ENCODE assay signal across 8 cellular contexts in genomic region chr12:48197549-48197966, GRCh38. TPM values are rescaled to one million over a fixed set of nuclear protein-coding genes. Genes with fewer than 3 reads are reported as not detected.
DNase-seq lines count a peak whose midpoint lies in the region; ATAC-seq and TF ChIP-seq lines count a peak whose summit lies in the region.

No MANE protein-coding gene starts in this region.

- ATAC-seq in GM21423 (IDR thresholded peaks at IDR 0.05; ENCODE audit: unreplicated experiment) (peak; percentile 24), gastroesophageal sphincter (peak; percentile 32)

- CTCF ChIA-PET in activated CD4-positive, alpha-beta memory T cell treated with anti-CD3 and anti-CD28 coated beads for 36 hours (lab: Charles Lee) = interaction anchor here (0.6 to 6.4 kb wide), 20 partner anchors 9 to 421 kb away, joined by 3 to 65 read pairs (median 4); partner anchors contain the start of genes CCDC184 and TMEM106C

- TF ChIP-seq POLR2A in gastroesophageal sphincter (IDR thresholded peaks at IDR 0.05) = no peak

- H3K9me3 ChIP-seq in gastroesophageal sphincter = peaks cover 0 to 7% (median 0%) of the 10 kb centered on the region in 3 donors

- peaks cover 5% of the 10 kb centered on the region for H3K27me3 Mint-ChIP-seq in activated CD4-positive, alpha-beta memory T cell treated with anti-CD3 and anti-CD28 coated beads for 36 hours
- peaks cover 39% of the 10 kb centered on the region for H3K27me3 Mint-ChIP-seq in osteocyte (ENCODE audit: unreplicated experiment)

- H3K4me1 Mint-ChIP-seq in activated CD4-positive, alpha-beta memory T cell treated with anti-CD3 and anti-CD28 coated beads for 36 hours (ENCODE audit: low read depth) = peaks cover 31% of the 10 kb centered on the region
- H3K4me1 Mint-ChIP-seq in osteocyte (ENCODE audit: unreplicated experiment) = peaks cover 11% of the 10 kb centered on the region

- no peak overlapping the region for H3K4me3 ChIP-seq in LNCaP clone FGC (ENCODE audit: low read depth, low read length)
- H3K4me3 ChIP-seq in gastroesophageal sphincter = peak overlapping the region; percentile 59 to 81

- TF ChIP-seq CTCF in LNCaP clone FGC (IDR thresholded peaks at IDR 0.05; ENCODE audit: control insufficient read depth, extremely low read depth, insufficient read depth) (peak; percentile 39), gastroesophageal sphincter (IDR thresholded peaks at IDR 0.05) (peak; percentile 11 to 62 (median 37)), osteocyte (IDR thresholded peaks at IDR 0.05) (peak; percentile 50)

- peak overlapping the region; percentile 86 to 96 (median 93) for H3K27ac ChIP-seq in gastroesophageal sphincter

- H3K27ac Mint-ChIP-seq in activated CD4-positive, alpha-beta memory T cell treated with anti-CD3 and anti-CD28 coated beads for 36 hours = peak overlapping the region; percentile 99
- H3K27ac Mint-ChIP-seq in osteocyte (ENCODE audit: unreplicated experiment) = peak overlapping the region; percentile 70

- intact Hi-C loops in activated CD4-positive, alpha-beta memory T cell treated with anti-CD3 and anti-CD28 coated beads for 36 hours (cut with micrococcal nuclease) = loop anchor here (5.0 kb wide), 3 partner anchors 420 to 1825 kb away; partner anchors contain the start of genes CCNT1 and SLC38A2

- H3K36me3 ChIP-seq in gastroesophageal sphincter = peaks cover 0 to 6% of the 10 kb centered on the region in 2 donors

- peaks cover 18% of the 10 kb centered on the region for H3K36me3 Mint-ChIP-seq in activated CD4-positive, alpha-beta memory T cell treated with anti-CD3 and anti-CD28 coated beads for 36 hours
- H3K36me3 Mint-ChIP-seq in osteocyte (ENCODE audit: unreplicated experiment) = no peaks in the 10 kb centered on the region

- no peaks in the 10 kb centered on the region for H3K9me3 Mint-ChIP-seq in activated CD4-positive, alpha-beta memory T cell treated with anti-CD3 and anti-CD28 coated beads for 36 hours
- H3K9me3 Mint-ChIP-seq in osteocyte (ENCODE audit: unreplicated experiment) = no peaks in the 10 kb centered on the region

- POLR2A ChIA-PET in activated CD4-positive, alpha-beta memory T cell treated with anti-CD3 and anti-CD28 coated beads for 36 hours (lab: Charles Lee) = interaction anchor here (0.7 to 3.0 kb wide), 6 partner anchors 8 to 140 kb away, joined by 3 to 13 read pairs (median 5); partner anchors contain the start of genes ASB8, CCDC184 and SENP1

- peak overlapping the region; percentile 86 for H3K4me3 Mint-ChIP-seq in activated CD4-positive, alpha-beta memory T cell treated with anti-CD3 and anti-CD28 coated beads for 36 hours
- peak overlapping the region; percentile 71 for H3K4me3 Mint-ChIP-seq in osteocyte (ENCODE audit: unreplicated experiment)

- DNase-seq in DMS153 treated with DMSO at 0.1 percent for 48 hours (lab: John Stamatoyannopoulos, UW; ENCODE audit: unreplicated experiment) (peak; percentile 80), LNCaP clone FGC (ENCODE audit: low read depth) (no peak), osteocyte (ENCODE audit: extremely low spot score, unreplicated experiment) (no peak), amniotic stem cell (lab: John Stamatoyannopoulos, UW) (no peak), NCI-H2171 treated with DMSO at 0.1 percent for 48 hours (lab: John Stamatoyannopoulos, UW) (no peak)
- DNase-seq in activated CD4-positive, alpha-beta memory T cell treated with anti-CD3 and anti-CD28 coated beads for 36 hours = no peak

- TF ChIP-seq EP300 in gastroesophageal sphincter (IDR thresholded peaks at IDR 0.05) = no peak

- H3K4me1 ChIP-seq in gastroesophageal sphincter = peaks cover 0 to 30% (median 0%) of the 10 kb centered on the region in 3 donors

- 0% methylated on average over 8 to 10 of the region's 10 CpGs for WGBS in gastroesophageal sphincter (ENCODE audit: low coverage in 1 of 2), 2 donors

- peaks cover 11% of the 10 kb centered on the region for H3K27me3 ChIP-seq in gastroesophageal sphincter

RNA-seq across cellular contexts. Expression of gene OR10AD1, which starts 5.5 kb away (rescaled TPM):
- total RNA-seq in activated CD4-positive, alpha-beta memory T cell treated with anti-CD3 and anti-CD28 coated beads for 36 hours = not detected
- total RNA-seq in gastroesophageal sphincter = not detected
- total RNA-seq in osteocyte = not detected in 2 replicates

RNA-seq across cellular contexts. Expression of gene CCDC184, which starts 14.1 kb away (rescaled TPM):
- total RNA-seq in activated CD4-positive, alpha-beta memory T cell treated with anti-CD3 and anti-CD28 coated beads for 36 hours = under 1 TPM; 0.36 to 0.40 TPM
- total RNA-seq in gastroesophageal sphincter = 1 to 10 TPM in 1 of 4 donors, under 1 TPM in 2, not detected in 1; 0.13 to 2.5 (median 0.39) TPM
- total RNA-seq in osteocyte = 0.29 and 0.32 TPM in 2 replicates

RNA-seq across cellular contexts. Expression of gene ASB8, which starts 40.2 kb away (rescaled TPM):
- 10 to 100 TPM; 31.4 to 33.6 TPM for total RNA-seq in activated CD4-positive, alpha-beta memory T cell treated with anti-CD3 and anti-CD28 coated beads for 36 hours
- total RNA-seq in gastroesophageal sphincter (10 to 100 TPM; 37.2 to 41.6 (median 39.1) TPM), osteocyte (34.4 and 36.1 TPM in 2 replicates)
